In genomic region chr10:77639756-77640155, GRCh38 we compare ENCODE assay signal across 27 cellular contexts. TPM values are rescaled to one million over a fixed set of nuclear protein-coding genes. Genes with fewer than 3 reads are reported as not detected.
"Had no signal": no experiment of that assay in that cellular context is flagged by ENCODE, and none has a peak within 500 bp of the region (broad histone marks: within the 10 kb centered on the region; RNA-seq: fewer than 3 reads in every experiment).

No MANE protein-coding gene starts in this region.

- H3K27me3 ChIP-seq: ovary had no signal

- H3K27ac ChIP-seq: body of pancreas, lower lobe of right lung, ovary, prostate gland, spleen, tibial nerve had no signal

- H3K4me1 ChIP-seq: prostate gland had no signal

- H3K9me3 ChIP-seq: body of pancreas, lower lobe of right lung, ovary, prostate gland, spleen had no signal

- H3K4me3 Mint-ChIP-seq: activated CD4-positive, alpha-beta T cell treated with anti-CD3 and anti-CD28 coated beads for 36 hours; activated naive CD8-positive, alpha-beta T cell treated with anti-CD3 and anti-CD28 coated beads for 36 hours; activated T-cell treated with anti-CD3 and anti-CD28 coated beads, Interleukin-2, amount 50 U/mL, for 24 hours; dendritic cell treated with granulocyte-macrophage colony-stimulating factor and Interleukin-4, amounts not matched to agents 40 ng/mL and 50 ng/mL, for 4 days; T-helper 1 cell treated with Interleukin-12 subunit alpha and Interleukin-12 subunit beta and Interleukin-4 antibody, amounts not matched to agents 30 μg/mL and 1 μg/mL, for 36 hours had no signal

- DNase-seq: activated B cell treated with CpG ODN at 0.5 μM for 24 hours; activated CD4-positive, alpha-beta T cell treated with anti-CD3 and anti-CD28 coated beads for 36 hours; activated CD4-positive, alpha-beta T cell treated with anti-CD3 and anti-CD28 coated beads, Interleukin-2, amount 50 U/mL, for 4 hours; activated CD8-positive, alpha-beta memory T cell treated with anti-CD3 and anti-CD28 coated beads for 24 hours; activated CD8-positive, alpha-beta memory T cell treated with anti-CD3 and anti-CD28 coated beads, Interleukin-2, amount 50 U/mL, for 4 hours; activated naive CD4-positive, alpha-beta T cell; activated naive CD8-positive, alpha-beta T cell treated with anti-CD3 and anti-CD28 coated beads for 36 hours; activated T-cell treated with anti-CD3 and anti-CD28 coated beads, Interleukin-2, amount 50 U/mL, for 24 hours; amygdala; body of pancreas; effector CD4-positive, alpha-beta T cell; foreskin fibroblast; immature natural killer cell; lower lobe of right lung; mesendoderm; naive B cell; ovary; spleen; stimulated activated CD4-positive, alpha-beta T cell treated with anti-CD3 and anti-CD28 coated beads, Interleukin-4, amount 100 ng/mL, for 24 hours; stimulated activated naive CD8-positive, alpha-beta T cell treated with anti-CD3 and anti-CD28 coated beads, Interleukin-15, Interleukin-2, amounts not matched to agents 100 U/mL and 50 U/mL, for 24 hours; T1000 had no signal

- H3K36me3 Mint-ChIP-seq: activated naive CD8-positive, alpha-beta T cell treated with anti-CD3 and anti-CD28 coated beads for 36 hours; immature natural killer cell had no signal

- H3K27ac Mint-ChIP-seq: activated B cell treated with CpG ODN at 0.5 μM for 24 hours; activated CD4-positive, alpha-beta T cell treated with anti-CD3 and anti-CD28 coated beads for 36 hours; activated naive CD8-positive, alpha-beta T cell treated with anti-CD3 and anti-CD28 coated beads for 36 hours; activated T-cell treated with anti-CD3 and anti-CD28 coated beads, Interleukin-2, amount 50 U/mL, for 24 hours; activated T-helper 2 cell treated with anti-CD3 and anti-CD28 coated beads, Interferon-gamma antibody, Interleukin-2, Interleukin-4, amounts not matched to agents 10 μg/mL and 5 μg/mL and 100 μg/mL, durations not matched to agents 14 hours and 24 hours and 36 hours; dendritic cell treated with granulocyte-macrophage colony-stimulating factor and Interleukin-4, amounts not matched to agents 40 ng/mL and 50 ng/mL, for 4 days; immature natural killer cell; naive B cell; T-helper 1 cell treated with Interleukin-12 subunit alpha and Interleukin-12 subunit beta and Interleukin-4 antibody, amounts not matched to agents 30 μg/mL and 1 μg/mL, for 36 hours had no signal

- H3K4me3 ChIP-seq: body of pancreas, lower lobe of right lung, prostate gland, tibial nerve had no signal

- H3K9me3 Mint-ChIP-seq: activated B cell treated with CpG ODN at 0.5 μM for 24 hours; activated naive CD8-positive, alpha-beta T cell treated with anti-CD3 and anti-CD28 coated beads for 36 hours; activated T-cell treated with anti-CD3 and anti-CD28 coated beads, Interleukin-2, amount 50 U/mL, for 24 hours; activated T-helper 2 cell treated with anti-CD3 and anti-CD28 coated beads, Interferon-gamma antibody, Interleukin-2, Interleukin-4, amounts not matched to agents 10 μg/mL and 5 μg/mL and 100 μg/mL, durations not matched to agents 14 hours and 24 hours and 36 hours; dendritic cell treated with granulocyte-macrophage colony-stimulating factor and Interleukin-4, amounts not matched to agents 40 ng/mL and 50 ng/mL, for 4 days; immature natural killer cell; naive B cell; T-helper 1 cell treated with Interleukin-12 subunit alpha and Interleukin-12 subunit beta and Interleukin-4 antibody, amounts not matched to agents 30 μg/mL and 1 μg/mL, for 36 hours had no signal

- ATAC-seq: activated CD4-positive, alpha-beta T cell treated with anti-CD3 and anti-CD28 coated beads for 36 hours; body of pancreas; left lobe of liver; lower lobe of right lung; stimulated activated naive CD8-positive, alpha-beta T cell treated with anti-CD3 and anti-CD28 coated beads, Interleukin-15, Interleukin-2, amounts not matched to agents 100 U/mL and 50 U/mL, for 24 hours had no signal

- H3K36me3 ChIP-seq: lower lobe of right lung, ovary, prostate gland, spleen, tibial nerve had no signal

RNA-seq across cellular contexts. Expression of gene KCNMA1, which starts 2.1 kb away (rescaled TPM):
- total RNA-seq: activated naive CD8-positive, alpha-beta T cell treated with anti-CD3 and anti-CD28 coated beads for 36 hours had no signal
- polyA plus RNA-seq: immature natural killer cell had no signal
